Comparison of ENCODE assay signal across 25 cellular contexts in genomic region chr19:18696023-18696422, GRCh38. TPM values are rescaled to one million over a fixed set of nuclear protein-coding genes. Genes with fewer than 3 reads are reported as not detected.
A peak's percentile ranks its signal among the peaks of the same experiment; 100 is the strongest.
DNase-seq lines count a peak whose midpoint lies in the region; ATAC-seq and TF ChIP-seq lines count a peak whose summit lies in the region.
"Had no signal": no experiment of that assay in that cellular context is flagged by ENCODE, and none has a peak within 500 bp of the region (broad histone marks: within the 10 kb centered on the region; RNA-seq: fewer than 3 reads in every experiment).

No MANE protein-coding gene starts in this region.

- no peak overlapping the region for H3K4me3 Mint-ChIP-seq in central memory CD8-positive, alpha-beta T cell
- H3K4me3 Mint-ChIP-seq in stimulated activated naive B cell treated with anti-CD40 and anti-IgM and Interleukin-4, amounts not matched to agents 10 μg/mL and 1 μg/mL and 100 μg/mL, for 72 hours = peak overlapping the region in 1 of 2 donors; percentile 41
- H3K4me3 Mint-ChIP-seq: activated CD8-positive, alpha-beta T cell treated with anti-CD3 and anti-CD28 coated beads, Interleukin-2, amount 10 ng/mL, durations not matched to agents 7 days and 5 days; CD14-positive monocyte; nephron; stimulated activated naive CD8-positive, alpha-beta T cell treated with anti-CD3 and anti-CD28 coated beads, Interleukin-15, amount 100 ng/mL, for 72 hours had no signal

- H3K4me1 Mint-ChIP-seq in central memory CD8-positive, alpha-beta T cell = peaks cover 28% of the 10 kb centered on the region
- peaks cover 43 to 65% of the 10 kb centered on the region in 2 donors for H3K4me1 Mint-ChIP-seq in stimulated activated naive B cell treated with anti-CD40 and anti-IgM and Interleukin-4, amounts not matched to agents 10 μg/mL and 1 μg/mL and 100 μg/mL, for 72 hours

- no peak for ATAC-seq in central memory CD8-positive, alpha-beta T cell (replicated peaks; ENCODE audit: extremely low read depth, poor library complexity, severe bottlenecking)
- ATAC-seq in stimulated activated naive B cell treated with anti-CD40 and anti-IgM and Interleukin-4, amounts not matched to agents 10 μg/mL and 1 μg/mL and 100 μg/mL, for 72 hours (replicated peaks) = no peak
- ATAC-seq: activated CD8-positive, alpha-beta T cell treated with anti-CD3 and anti-CD28 coated beads, Interleukin-2, amount 10 ng/mL, durations not matched to agents 7 days and 5 days; activated naive CD4-positive, alpha-beta T cell treated with anti-CD3 and anti-CD28 coated beads, Interleukin-2, amount 50 U/mL, for 72 hours; left cardiac atrium; mucosa of descending colon; Right ventricle myocardium inferior; stimulated activated naive CD8-positive, alpha-beta T cell treated with anti-CD3 and anti-CD28 coated beads, Interleukin-15, amount 100 ng/mL, for 72 hours had no signal

- no peak for TF ChIP-seq CTCF in coronary artery (IDR thresholded peaks at IDR 0.05)

- H3K9me3 Mint-ChIP-seq in central memory CD8-positive, alpha-beta T cell = no peaks in the 10 kb centered on the region
- no peaks in the 10 kb centered on the region for H3K9me3 Mint-ChIP-seq in stimulated activated naive B cell treated with anti-CD40 and anti-IgM and Interleukin-4, amounts not matched to agents 10 μg/mL and 1 μg/mL and 100 μg/mL, for 72 hours
- H3K9me3 Mint-ChIP-seq: activated naive CD4-positive, alpha-beta T cell treated with anti-CD3 and anti-CD28 coated beads, Interleukin-2, amount 50 U/mL, for 72 hours; nephron; stimulated activated naive CD8-positive, alpha-beta T cell treated with anti-CD3 and anti-CD28 coated beads, Interleukin-15, amount 100 ng/mL, for 72 hours had no signal

- peak; percentile 80 for DNase-seq in COLO668 (lab: John Stamatoyannopoulos, UW; ENCODE audit: unreplicated experiment)
- DNase-seq in HT-29 (ENCODE audit: low spot score) = peak; percentile 8
- no peak for DNase-seq in central memory CD8-positive, alpha-beta T cell (ENCODE audit: low spot score in 2 of 2)
- no peak for DNase-seq in stimulated activated naive B cell treated with anti-CD40 and anti-IgM and Interleukin-4, amounts not matched to agents 10 μg/mL and 1 μg/mL and 100 μg/mL, for 72 hours
- no peak for DNase-seq in coronary artery (ENCODE audit: low spot score)
- DNase-seq in kidney glomerular epithelial cell (lab: John Stamatoyannopoulos, UW) = no peak
- DNase-seq in stimulated activated naive CD4-positive, alpha-beta T cell (lab: John Stamatoyannopoulos, UW) = no peak
- DNase-seq: activated CD8-positive, alpha-beta T cell treated with anti-CD3 and anti-CD28 coated beads, Interleukin-2, amount 10 ng/mL, durations not matched to agents 7 days and 5 days; amygdala; hippocampal formation; KG1; left cardiac atrium; MG63; mucosa of descending colon; NCI-H1105 treated with DMSO at 0.1 percent for 48 hours; NCI-H187 treated with DMSO at 0.1 percent for 48 hours; NCI-H69; stimulated activated CD4-positive, alpha-beta T cell treated with anti-CD3 and anti-CD28 coated beads, Interleukin-15, amount 100 ng/mL, for 24 hours; stimulated activated naive CD8-positive, alpha-beta T cell treated with anti-CD3 and anti-CD28 coated beads, Interleukin-15, amount 100 ng/mL, for 72 hours had no signal

- peaks cover 10% of the 10 kb centered on the region for H3K36me3 Mint-ChIP-seq in central memory CD8-positive, alpha-beta T cell (ENCODE audit: insufficient read depth)
- H3K36me3 Mint-ChIP-seq in stimulated activated naive B cell treated with anti-CD40 and anti-IgM and Interleukin-4, amounts not matched to agents 10 μg/mL and 1 μg/mL and 100 μg/mL, for 72 hours = peaks cover 3 to 5% of the 10 kb centered on the region in 2 donors
- H3K36me3 Mint-ChIP-seq: activated naive CD4-positive, alpha-beta T cell treated with anti-CD3 and anti-CD28 coated beads, Interleukin-2, amount 50 U/mL, for 72 hours had no signal

- H3K27ac ChIP-seq in coronary artery = no peak overlapping the region
- H3K27ac ChIP-seq: breast epithelium had no signal

- H3K4me3 ChIP-seq in coronary artery = no peak overlapping the region
- H3K4me3 ChIP-seq: breast epithelium, lung, MG63, mucosa of descending colon had no signal

- H3K27me3 Mint-ChIP-seq in central memory CD8-positive, alpha-beta T cell = no peaks in the 10 kb centered on the region
- H3K27me3 Mint-ChIP-seq in stimulated activated naive B cell treated with anti-CD40 and anti-IgM and Interleukin-4, amounts not matched to agents 10 μg/mL and 1 μg/mL and 100 μg/mL, for 72 hours = no peaks in the 10 kb centered on the region
- H3K27me3 Mint-ChIP-seq: stimulated activated naive CD8-positive, alpha-beta T cell treated with anti-CD3 and anti-CD28 coated beads, Interleukin-15, amount 100 ng/mL, for 72 hours had no signal

- peak overlapping the region; percentile 83 for H3K27ac Mint-ChIP-seq in central memory CD8-positive, alpha-beta T cell (ENCODE audit: low read depth)
- H3K27ac Mint-ChIP-seq in stimulated activated naive B cell treated with anti-CD40 and anti-IgM and Interleukin-4, amounts not matched to agents 10 μg/mL and 1 μg/mL and 100 μg/mL, for 72 hours = peak overlapping the region; percentile 26
- H3K27ac Mint-ChIP-seq: activated CD8-positive, alpha-beta T cell treated with anti-CD3 and anti-CD28 coated beads, Interleukin-2, amount 10 ng/mL, durations not matched to agents 7 days and 5 days; nephron had no signal

RNA-seq across cellular contexts. Expression of gene CRTC1, which starts 12.5 kb away (rescaled TPM):
- total RNA-seq in HT-29 (2014; rRNA removed; shearing (Covaris generic)) = 4.1 and 4.7 TPM in 2 replicates

RNA-seq across cellular contexts. Expression of gene KLHL26, which starts 59.2 kb away (rescaled TPM):
- 4.5 and 5.9 TPM in 2 replicates for total RNA-seq in HT-29 (2014; rRNA removed; shearing (Covaris generic))

Comparison
In these comparisons a context has a peak if more than half of its experiments do, and no peak if none do; other contexts are left out.
1. DNase-seq: peak in COLO668 (single experiment) and HT-29 (single experiment); none in central memory CD8-positive, alpha-beta T cell (0 of 2), stimulated activated naive B cell treated with anti-CD40 and anti-IgM and Interleukin-4, amounts not matched to agents 10 μg/mL and 1 μg/mL and 100 μg/mL, for 72 hours (single experiment), coronary artery (single experiment), kidney glomerular epithelial cell (single experiment) and stimulated activated naive CD4-positive, alpha-beta T cell (0 of 6).